ENCODE assay signal across 1 cellular context in the genomic region with DNA sequence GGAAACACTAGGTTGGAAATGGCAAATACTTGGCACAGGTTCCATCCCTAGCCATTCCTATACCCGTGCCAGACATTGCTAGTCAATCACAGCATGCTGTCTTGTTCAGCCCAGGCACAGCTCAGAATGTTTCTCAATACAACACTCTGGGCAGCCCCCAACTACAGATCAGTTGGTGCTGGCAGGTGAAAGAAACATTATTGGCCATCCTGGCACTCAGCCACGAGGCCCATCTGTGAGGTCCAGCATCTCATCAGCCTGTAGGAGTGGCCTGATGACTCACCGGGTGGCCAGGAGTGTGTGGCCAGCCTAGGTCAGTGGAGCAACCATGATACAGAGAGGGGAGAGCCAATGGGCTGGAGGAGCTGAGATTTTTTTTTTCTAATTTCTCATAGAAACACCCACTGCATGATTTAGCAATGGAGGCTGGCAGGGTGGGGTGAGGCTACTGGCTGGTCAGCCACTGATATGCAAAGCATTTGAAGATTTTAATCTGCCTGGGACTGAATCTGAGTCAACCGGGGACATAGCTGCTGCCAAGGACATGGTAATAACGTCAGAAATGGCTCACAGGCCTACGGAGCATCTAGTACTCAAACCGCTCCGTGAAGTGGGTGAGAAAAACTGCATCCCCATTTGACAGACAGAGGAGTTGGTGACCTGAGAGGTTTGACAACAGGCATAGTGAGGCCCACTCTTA.
TF ChIP-seq lines count a peak whose summit lies in the region.

No MANE protein-coding gene starts in this region.

TF ChIP-seq in K562, 482 proteins besides CTCF, POLR2A, EP300 and RAD21 (continued from another document and continues in another):
- TF ChIP-seq, protein P1, sequence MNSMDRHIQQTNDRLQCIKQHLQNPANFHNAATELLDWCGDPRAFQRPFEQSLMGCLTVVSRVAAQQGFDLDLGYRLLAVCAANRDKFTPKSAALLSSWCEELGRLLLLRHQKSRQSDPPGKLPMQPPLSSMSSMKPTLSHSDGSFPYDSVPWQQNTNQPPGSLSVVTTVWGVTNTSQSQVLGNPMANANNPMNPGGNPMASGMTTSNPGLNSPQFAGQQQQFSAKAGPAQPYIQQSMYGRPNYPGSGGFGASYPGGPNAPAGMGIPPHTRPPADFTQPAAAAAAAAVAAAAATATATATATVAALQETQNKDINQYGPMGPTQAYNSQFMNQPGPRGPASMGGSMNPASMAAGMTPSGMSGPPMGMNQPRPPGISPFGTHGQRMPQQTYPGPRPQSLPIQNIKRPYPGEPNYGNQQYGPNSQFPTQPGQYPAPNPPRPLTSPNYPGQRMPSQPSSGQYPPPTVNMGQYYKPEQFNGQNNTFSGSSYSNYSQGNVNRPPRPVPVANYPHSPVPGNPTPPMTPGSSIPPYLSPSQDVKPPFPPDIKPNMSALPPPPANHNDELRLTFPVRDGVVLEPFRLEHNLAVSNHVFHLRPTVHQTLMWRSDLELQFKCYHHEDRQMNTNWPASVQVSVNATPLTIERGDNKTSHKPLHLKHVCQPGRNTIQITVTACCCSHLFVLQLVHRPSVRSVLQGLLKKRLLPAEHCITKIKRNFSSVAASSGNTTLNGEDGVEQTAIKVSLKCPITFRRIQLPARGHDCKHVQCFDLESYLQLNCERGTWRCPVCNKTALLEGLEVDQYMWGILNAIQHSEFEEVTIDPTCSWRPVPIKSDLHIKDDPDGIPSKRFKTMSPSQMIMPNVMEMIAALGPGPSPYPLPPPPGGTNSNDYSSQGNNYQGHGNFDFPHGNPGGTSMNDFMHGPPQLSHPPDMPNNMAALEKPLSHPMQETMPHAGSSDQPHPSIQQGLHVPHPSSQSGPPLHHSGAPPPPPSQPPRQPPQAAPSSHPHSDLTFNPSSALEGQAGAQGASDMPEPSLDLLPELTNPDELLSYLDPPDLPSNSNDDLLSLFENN (IDR thresholded peaks at IDR 0.05; ENCODE audit: low read depth in 2 of 2, low read length in 2 of 2), result peak in 1 of 2 experiments; percentile 70; a peak in 1 of 4 replicates
- TF ChIP-seq CHD1 (IDR thresholded peaks at IDR 0.05; ENCODE audit: low read length) (no peak), EP400 (IDR thresholded peaks at IDR 0.05) (0 out of 2 replicates have a peak, but pooled peaks have one; percentile 16), SMARCC2 (IDR thresholded peaks at IDR 0.05; ENCODE audit: low read depth) (0 out of 2 replicates have a peak, but pooled peaks have one; percentile 18), KAT8 (IDR thresholded peaks at IDR 0.05; ENCODE audit: low read depth) (no peak), MYBL2 (IDR thresholded peaks at IDR 0.05; ENCODE audit: low read depth) (no peak), MYBL2 (CRISPR knock-in tag; IDR thresholded peaks at IDR 0.05; ENCODE audit: borderline replicate concordance) (no peak), CEBPG (CRISPR knock-in tag; IDR thresholded peaks at IDR 0.05) (no peak), CEBPG (tag; conservative IDR thresholded peaks at IDR 0.05 in 1 of 2, IDR thresholded peaks at IDR 0.05 in 1 of 2) (peak; percentile 53 to 67; a peak in 3 of 4 replicates), RBM14 (IDR thresholded peaks at IDR 0.05; ENCODE audit: borderline replicate concordance, insufficient read depth, low read depth, low read length) (no peak), MBD2 (IDR thresholded peaks at IDR 0.05; ENCODE audit: borderline replicate concordance, low read depth) (0 out of 2 replicates have a peak, but pooled peaks have one; percentile 15), SMARCA4 (IDR thresholded peaks at IDR 0.05) (peak; percentile 75), NR2C2 (CRISPR knock-in tag; IDR thresholded peaks at IDR 0.05) (no peak), NR2C2 (tag; IDR thresholded peaks at IDR 0.05) (peak; percentile 27; the same call in 1 of the 2 replicates), KDM1A (IDR thresholded peaks at IDR 0.05) (peak; percentile 78 to 81), TEAD4 (IDR thresholded peaks at IDR 0.05; ENCODE audit: low read length) (peak; percentile 29; the same call in 1 of the 2 replicates), TEAD4 (CRISPR knock-in tag; IDR thresholded peaks at IDR 0.05; ENCODE audit: borderline replicate concordance) (no peak), ZFX (CRISPR knock-in tag; IDR thresholded peaks at IDR 0.05) (no peak), ZNF586 (CRISPR knock-in tag; conservative IDR thresholded peaks at IDR 0.05) (no peak), JUND (IDR thresholded peaks at IDR 0.05; ENCODE audit: borderline replicate concordance, low read depth, low read length) (peak; percentile 96), JUND (tag; IDR thresholded peaks at IDR 0.05; ENCODE audit: borderline replicate concordance, low read depth, low read length) (peak; percentile 94; the same call in 2 of the 3 replicates), SIX5 (IDR thresholded peaks at IDR 0.05; ENCODE audit: borderline replicate concordance in 1 of 2, insufficient read depth in 1 of 2, low read depth in 1 of 2, low read length in 2 of 2) (no peak), PHF21A (IDR thresholded peaks at IDR 0.05; ENCODE audit: borderline replicate concordance, low read depth) (peak; percentile 99), TBP (optimal IDR thresholded peaks at IDR 0.05; ENCODE audit: low read depth, low read length) (no peak), PPARD (CRISPR knock-in tag; IDR thresholded peaks at IDR 0.05) (no peak), ZNF175 (CRISPR knock-in tag; IDR thresholded peaks at IDR 0.05; ENCODE audit: low read depth) (peak; percentile 56; the same call in 1 of the 2 replicates), HDAC2 (IDR thresholded peaks at IDR 0.05) (peak; percentile 82; the same call in 1 of the 2 replicates), ZNF764 (CRISPR knock-in tag; IDR thresholded peaks at IDR 0.05; ENCODE audit: low read depth) (no peak), ESRRA (IDR thresholded peaks at IDR 0.05; ENCODE audit: borderline replicate concordance, low read depth) (0 out of 2 replicates have a peak, but pooled peaks have one; percentile 33), SMARCE1 (IDR thresholded peaks at IDR 0.05) (peak; percentile 68), CBFA2T3 (IDR thresholded peaks at IDR 0.05) (peak; percentile 68), NFIC (IDR thresholded peaks at IDR 0.05) (peak; percentile 95), ZBTB17 (CRISPR knock-in tag; IDR thresholded peaks at IDR 0.05) (peak; percentile 99)
- TF ChIP-seq, protein P2, sequence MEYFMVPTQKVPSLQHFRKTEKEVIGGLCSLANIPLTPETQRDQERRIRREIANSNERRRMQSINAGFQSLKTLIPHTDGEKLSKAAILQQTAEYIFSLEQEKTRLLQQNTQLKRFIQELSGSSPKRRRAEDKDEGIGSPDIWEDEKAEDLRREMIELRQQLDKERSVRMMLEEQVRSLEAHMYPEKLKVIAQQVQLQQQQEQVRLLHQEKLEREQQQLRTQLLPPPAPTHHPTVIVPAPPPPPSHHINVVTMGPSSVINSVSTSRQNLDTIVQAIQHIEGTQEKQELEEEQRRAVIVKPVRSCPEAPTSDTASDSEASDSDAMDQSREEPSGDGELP (CRISPR knock-in tag; IDR thresholded peaks at IDR 0.05; ENCODE audit: borderline replicate concordance), result peak; percentile 67
- TF ChIP-seq, protein P3, sequence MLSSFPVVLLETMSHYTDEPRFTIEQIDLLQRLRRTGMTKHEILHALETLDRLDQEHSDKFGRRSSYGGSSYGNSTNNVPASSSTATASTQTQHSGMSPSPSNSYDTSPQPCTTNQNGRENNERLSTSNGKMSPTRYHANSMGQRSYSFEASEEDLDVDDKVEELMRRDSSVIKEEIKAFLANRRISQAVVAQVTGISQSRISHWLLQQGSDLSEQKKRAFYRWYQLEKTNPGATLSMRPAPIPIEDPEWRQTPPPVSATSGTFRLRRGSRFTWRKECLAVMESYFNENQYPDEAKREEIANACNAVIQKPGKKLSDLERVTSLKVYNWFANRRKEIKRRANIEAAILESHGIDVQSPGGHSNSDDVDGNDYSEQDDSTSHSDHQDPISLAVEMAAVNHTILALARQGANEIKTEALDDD (IDR thresholded peaks at IDR 0.05), result peak; percentile 27; the same call in 1 of the 2 replicates
- TF ChIP-seq, protein P4, sequence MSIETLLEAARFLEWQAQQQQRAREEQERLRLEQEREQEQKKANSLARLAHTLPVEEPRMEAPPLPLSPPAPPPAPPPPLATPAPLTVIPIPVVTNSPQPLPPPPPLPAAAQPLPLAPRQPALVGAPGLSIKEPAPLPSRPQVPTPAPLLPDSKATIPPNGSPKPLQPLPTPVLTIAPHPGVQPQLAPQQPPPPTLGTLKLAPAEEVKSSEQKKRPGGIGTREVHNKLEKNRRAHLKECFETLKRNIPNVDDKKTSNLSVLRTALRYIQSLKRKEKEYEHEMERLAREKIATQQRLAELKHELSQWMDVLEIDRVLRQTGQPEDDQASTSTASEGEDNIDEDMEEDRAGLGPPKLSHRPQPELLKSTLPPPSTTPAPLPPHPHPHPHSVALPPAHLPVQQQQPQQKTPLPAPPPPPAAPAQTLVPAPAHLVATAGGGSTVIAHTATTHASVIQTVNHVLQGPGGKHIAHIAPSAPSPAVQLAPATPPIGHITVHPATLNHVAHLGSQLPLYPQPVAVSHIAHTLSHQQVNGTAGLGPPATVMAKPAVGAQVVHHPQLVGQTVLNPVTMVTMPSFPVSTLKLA (conservative IDR thresholded peaks at IDR 0.05), result peak in 1 of 2 experiments; percentile 50; a peak in 1 of 4 replicates
- TF ChIP-seq, protein P5, sequence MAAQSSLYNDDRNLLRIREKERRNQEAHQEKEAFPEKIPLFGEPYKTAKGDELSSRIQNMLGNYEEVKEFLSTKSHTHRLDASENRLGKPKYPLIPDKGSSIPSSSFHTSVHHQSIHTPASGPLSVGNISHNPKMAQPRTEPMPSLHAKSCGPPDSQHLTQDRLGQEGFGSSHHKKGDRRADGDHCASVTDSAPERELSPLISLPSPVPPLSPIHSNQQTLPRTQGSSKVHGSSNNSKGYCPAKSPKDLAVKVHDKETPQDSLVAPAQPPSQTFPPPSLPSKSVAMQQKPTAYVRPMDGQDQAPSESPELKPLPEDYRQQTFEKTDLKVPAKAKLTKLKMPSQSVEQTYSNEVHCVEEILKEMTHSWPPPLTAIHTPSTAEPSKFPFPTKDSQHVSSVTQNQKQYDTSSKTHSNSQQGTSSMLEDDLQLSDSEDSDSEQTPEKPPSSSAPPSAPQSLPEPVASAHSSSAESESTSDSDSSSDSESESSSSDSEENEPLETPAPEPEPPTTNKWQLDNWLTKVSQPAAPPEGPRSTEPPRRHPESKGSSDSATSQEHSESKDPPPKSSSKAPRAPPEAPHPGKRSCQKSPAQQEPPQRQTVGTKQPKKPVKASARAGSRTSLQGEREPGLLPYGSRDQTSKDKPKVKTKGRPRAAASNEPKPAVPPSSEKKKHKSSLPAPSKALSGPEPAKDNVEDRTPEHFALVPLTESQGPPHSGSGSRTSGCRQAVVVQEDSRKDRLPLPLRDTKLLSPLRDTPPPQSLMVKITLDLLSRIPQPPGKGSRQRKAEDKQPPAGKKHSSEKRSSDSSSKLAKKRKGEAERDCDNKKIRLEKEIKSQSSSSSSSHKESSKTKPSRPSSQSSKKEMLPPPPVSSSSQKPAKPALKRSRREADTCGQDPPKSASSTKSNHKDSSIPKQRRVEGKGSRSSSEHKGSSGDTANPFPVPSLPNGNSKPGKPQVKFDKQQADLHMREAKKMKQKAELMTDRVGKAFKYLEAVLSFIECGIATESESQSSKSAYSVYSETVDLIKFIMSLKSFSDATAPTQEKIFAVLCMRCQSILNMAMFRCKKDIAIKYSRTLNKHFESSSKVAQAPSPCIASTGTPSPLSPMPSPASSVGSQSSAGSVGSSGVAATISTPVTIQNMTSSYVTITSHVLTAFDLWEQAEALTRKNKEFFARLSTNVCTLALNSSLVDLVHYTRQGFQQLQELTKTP (IDR thresholded peaks at IDR 0.05; ENCODE audit: low read depth in 1 of 2, partially characterized antibody in 2 of 2), result no peak
- TF ChIP-seq, protein P6, sequence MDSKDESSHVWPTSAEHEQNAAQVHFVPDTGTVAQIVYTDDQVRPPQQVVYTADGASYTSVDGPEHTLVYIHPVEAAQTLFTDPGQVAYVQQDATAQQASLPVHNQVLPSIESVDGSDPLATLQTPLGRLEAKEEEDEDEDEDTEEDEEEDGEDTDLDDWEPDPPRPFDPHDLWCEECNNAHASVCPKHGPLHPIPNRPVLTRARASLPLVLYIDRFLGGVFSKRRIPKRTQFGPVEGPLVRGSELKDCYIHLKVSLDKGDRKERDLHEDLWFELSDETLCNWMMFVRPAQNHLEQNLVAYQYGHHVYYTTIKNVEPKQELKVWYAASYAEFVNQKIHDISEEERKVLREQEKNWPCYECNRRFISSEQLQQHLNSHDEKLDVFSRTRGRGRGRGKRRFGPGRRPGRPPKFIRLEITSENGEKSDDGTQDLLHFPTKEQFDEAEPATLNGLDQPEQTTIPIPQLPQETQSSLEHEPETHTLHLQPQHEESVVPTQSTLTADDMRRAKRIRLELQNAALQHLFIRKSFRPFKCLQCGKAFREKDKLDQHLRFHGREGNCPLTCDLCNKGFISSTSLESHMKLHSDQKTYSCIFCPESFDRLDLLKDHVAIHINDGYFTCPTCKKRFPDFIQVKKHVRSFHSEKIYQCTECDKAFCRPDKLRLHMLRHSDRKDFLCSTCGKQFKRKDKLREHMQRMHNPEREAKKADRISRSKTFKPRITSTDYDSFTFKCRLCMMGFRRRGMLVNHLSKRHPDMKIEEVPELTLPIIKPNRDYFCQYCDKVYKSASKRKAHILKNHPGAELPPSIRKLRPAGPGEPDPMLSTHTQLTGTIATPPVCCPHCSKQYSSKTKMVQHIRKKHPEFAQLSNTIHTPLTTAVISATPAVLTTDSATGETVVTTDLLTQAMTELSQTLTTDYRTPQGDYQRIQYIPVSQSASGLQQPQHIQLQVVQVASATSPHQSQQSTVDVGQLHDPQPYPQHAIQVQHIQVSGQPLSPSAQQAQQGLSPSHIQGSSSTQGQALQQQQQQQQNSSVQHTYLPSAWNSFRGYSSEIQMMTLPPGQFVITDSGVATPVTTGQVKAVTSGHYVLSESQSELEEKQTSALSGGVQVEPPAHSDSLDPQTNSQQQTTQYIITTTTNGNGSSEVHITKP (IDR thresholded peaks at IDR 0.05; ENCODE audit: partially characterized antibody), result peak; percentile 33
- TF ChIP-seq, protein P7, sequence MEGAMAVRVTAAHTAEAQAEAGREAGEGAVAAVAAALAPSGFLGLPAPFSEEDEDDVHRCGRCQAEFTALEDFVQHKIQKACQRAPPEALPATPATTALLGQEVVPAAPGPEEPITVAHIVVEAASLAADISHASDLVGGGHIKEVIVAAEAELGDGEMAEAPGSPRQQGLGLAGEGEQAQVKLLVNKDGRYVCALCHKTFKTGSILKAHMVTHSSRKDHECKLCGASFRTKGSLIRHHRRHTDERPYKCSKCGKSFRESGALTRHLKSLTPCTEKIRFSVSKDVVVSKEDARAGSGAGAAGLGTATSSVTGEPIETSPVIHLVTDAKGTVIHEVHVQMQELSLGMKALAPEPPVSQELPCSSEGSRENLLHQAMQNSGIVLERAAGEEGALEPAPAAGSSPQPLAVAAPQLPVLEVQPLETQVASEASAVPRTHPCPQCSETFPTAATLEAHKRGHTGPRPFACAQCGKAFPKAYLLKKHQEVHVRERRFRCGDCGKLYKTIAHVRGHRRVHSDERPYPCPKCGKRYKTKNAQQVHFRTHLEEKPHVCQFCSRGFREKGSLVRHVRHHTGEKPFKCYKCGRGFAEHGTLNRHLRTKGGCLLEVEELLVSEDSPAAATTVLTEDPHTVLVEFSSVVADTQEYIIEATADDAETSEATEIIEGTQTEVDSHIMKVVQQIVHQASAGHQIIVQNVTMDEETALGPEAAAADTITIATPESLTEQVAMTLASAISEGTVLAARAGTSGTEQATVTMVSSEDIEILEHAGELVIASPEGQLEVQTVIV (CRISPR knock-in tag; IDR thresholded peaks at IDR 0.05; ENCODE audit: borderline replicate concordance), result no peak
